Comparison of ENCODE assay signal across 9 cellular contexts in the genomic region with DNA sequence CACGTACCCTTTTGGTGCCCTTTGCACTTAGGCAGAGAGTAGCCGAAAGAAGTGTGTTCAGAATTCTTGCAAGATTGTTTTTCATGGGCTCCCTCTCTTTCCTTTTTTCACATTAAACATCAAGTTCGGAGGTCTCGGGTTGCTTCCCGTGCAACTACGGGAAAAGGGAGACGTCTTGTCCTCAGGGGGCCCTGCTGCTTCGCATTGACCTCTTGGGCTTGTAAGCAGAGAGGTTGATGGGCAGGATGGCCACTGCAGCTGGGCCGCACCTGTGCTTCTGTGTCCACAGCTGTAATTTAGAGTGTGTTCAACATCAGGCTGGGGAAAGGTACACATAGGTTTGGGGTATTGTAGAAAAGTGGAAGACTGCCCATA.
A peak's percentile ranks its signal among the peaks of the same experiment; 100 is the strongest.
DNase-seq lines count a peak whose midpoint lies in the region; ATAC-seq, FAIRE-seq and TF ChIP-seq lines count a peak whose summit lies in the region.
"Had no signal": no experiment of that assay in that cellular context is flagged by ENCODE, and none has a peak within 500 bp of the region (broad histone marks: within the 10 kb centered on the region; RNA-seq: fewer than 3 reads in every experiment).

No MANE protein-coding gene starts in this region.

- H3K36me3 Mint-ChIP-seq in T-helper 17 cell (ENCODE audit: low read depth): no peaks in the 10 kb centered on the region

- H3K4me3 Mint-ChIP-seq in T-helper 17 cell: peak overlapping the region; percentile 85

- peaks cover 6% of the 10 kb centered on the region for H3K4me1 Mint-ChIP-seq in T-helper 17 cell

- no peak for FAIRE-seq in pancreas (lab: Jason Lieb, UNC)

- H3K9me3 ChIP-seq in T-helper 17 cell (ENCODE audit: control insufficient read depth, low read length, poor library complexity, severe bottlenecking): no peaks in the 10 kb centered on the region
- no peaks in the 10 kb centered on the region for H3K9me3 ChIP-seq in pancreas
- no peaks in the 10 kb centered on the region for H3K9me3 ChIP-seq in body of pancreas

- H3K27ac Mint-ChIP-seq in T-helper 17 cell: no peak overlapping the region

- WGBS in pancreas, 2 donors: 91 to 95% methylated on average over 9 of the region's 9 CpGs
- 86 to 95% methylated on average over 9 of the region's 9 CpGs for WGBS in body of pancreas, 2 donors

- H3K4me3 ChIP-seq in foreskin fibroblast (ENCODE audit: low read depth in 1 of 2, low read length in 2 of 2): peak overlapping the region; percentile 59 to 64
- peak overlapping the region in 3 of 4 donors; percentile 43 to 59 (median 58) for H3K4me3 ChIP-seq in pancreas
- no peak overlapping the region for H3K4me3 ChIP-seq in body of pancreas

- peaks cover 3 to 6% (median 3%) of the 10 kb centered on the region in 3 donors for H3K4me1 ChIP-seq in pancreas
- peaks cover 10% of the 10 kb centered on the region for H3K4me1 ChIP-seq in body of pancreas

- intact Hi-C loops in pancreas (cut with DNase I) (no loop called here), body of pancreas (cut with DNase I) (no loop called here)

- DNase-seq in COLO668 (lab: John Stamatoyannopoulos, UW; ENCODE audit: unreplicated experiment) (peak; percentile 58), T-helper 17 cell (no peak), foreskin fibroblast (no peak), pancreas (no peak), body of pancreas (no peak), DMS 273 (lab: John Stamatoyannopoulos, UW; ENCODE audit: unreplicated experiment) (no peak)
- DNase-seq: NCI-H1694 had no signal

- H3K27ac ChIP-seq in pancreas: peak overlapping the region in 1 of 4 donors; percentile 62
- H3K27ac ChIP-seq in body of pancreas: no peak overlapping the region

- H3K36me3 ChIP-seq in pancreas: no peaks in the 10 kb centered on the region
- H3K36me3 ChIP-seq in body of pancreas (replicated peaks in 1 of 2; ENCODE audit: insufficient read depth in 1 of 2, low read depth in 2 of 2): no peaks in the 10 kb centered on the region

- no peak for ATAC-seq in T-helper 17 cell
- ATAC-seq in pancreas: no peak
- ATAC-seq in HG02973 (IDR thresholded peaks at IDR 0.05; ENCODE audit: unreplicated experiment): no peak
- no peak for ATAC-seq in body of pancreas
- ATAC-seq in GM18502 (IDR thresholded peaks at IDR 0.05; ENCODE audit: poor library complexity, unreplicated experiment): no peak

- peaks cover 53% of the 10 kb centered on the region for H3K27me3 Mint-ChIP-seq in T-helper 17 cell

- H3K27me3 ChIP-seq in pancreas (no peaks in the 10 kb centered on the region), body of pancreas (no peaks in the 10 kb centered on the region)

- TF ChIP-seq POLR2A in body of pancreas (IDR thresholded peaks at IDR 0.05): no peak

- TF ChIP-seq CTCF in foreskin fibroblast (IDR thresholded peaks at IDR 0.05; ENCODE audit: low read depth, low read length) (no peak), pancreas (IDR thresholded peaks at IDR 0.05) (no peak), body of pancreas (IDR thresholded peaks at IDR 0.05) (no peak)

Comparison
In these comparisons a context has a peak if more than half of its experiments do, and no peak if none do; other contexts are left out.
1. H3K4me3 ChIP-seq: peak in foreskin fibroblast (2 of 2) and pancreas (3 of 4); none in body of pancreas (0 of 2).